Comparison of ENCODE assay signal across 14 cellular contexts in the genomic region with DNA sequence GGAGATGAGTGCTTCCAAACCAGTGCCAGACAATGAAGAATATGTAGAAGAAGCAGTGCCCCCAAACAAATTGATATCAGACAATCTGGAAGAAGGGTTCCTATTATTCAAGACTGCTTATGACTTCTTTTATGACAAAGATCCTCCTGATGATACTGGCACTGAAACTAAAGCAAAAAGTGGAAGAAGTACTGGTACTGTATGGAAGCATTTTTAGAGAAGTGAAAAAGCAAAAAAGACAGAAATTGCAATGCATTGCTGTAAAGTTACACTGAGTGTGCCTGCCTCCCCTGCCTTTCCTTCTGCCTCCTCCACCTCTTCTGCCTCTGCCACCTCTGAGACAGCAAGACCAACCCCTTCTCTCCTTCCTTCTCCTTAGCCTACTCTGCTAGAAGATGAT.
DNase-seq lines count a peak whose midpoint lies in the region; ATAC-seq lines count a peak whose summit lies in the region.
"Had no signal": no experiment of that assay in that cellular context is flagged by ENCODE, and none has a peak within 500 bp of the region (broad histone marks: within the 10 kb centered on the region; RNA-seq: fewer than 3 reads in every experiment).

No MANE protein-coding gene starts in this region.

- no peak overlapping the region for H3K4me3 Mint-ChIP-seq in naive B cell
- H3K4me3 Mint-ChIP-seq: GM23338 had no signal

- H3K9me3 Mint-ChIP-seq in naive B cell: peaks cover 0 to 7% (median 2%) of the 10 kb centered on the region in 7 donors

- H3K36me3 Mint-ChIP-seq in naive B cell: peaks cover 30 to 53% of the 10 kb centered on the region in 2 donors

- peak overlapping the region in 2 of 6 donors; percentile 10 to 79 for H3K27ac Mint-ChIP-seq in naive B cell
- H3K27ac Mint-ChIP-seq: GM23338 had no signal

- H3K4me1 Mint-ChIP-seq in naive B cell: peaks cover 23 to 46% (median 24%) of the 10 kb centered on the region in 3 donors

- no peaks in the 10 kb centered on the region for H3K27me3 Mint-ChIP-seq in naive B cell

- DNase-seq in naive B cell (peak; percentile 4), NCI-H82 treated with DMSO at 0.1 percent for 48 hours (lab: John Stamatoyannopoulos, UW; ENCODE audit: unreplicated experiment) (no peak), NCI-H748 (lab: John Stamatoyannopoulos, UW; ENCODE audit: unreplicated experiment) (no peak)
- DNase-seq in activated effector memory CD4-positive, alpha-beta T cell treated with anti-CD3 and anti-CD28 coated beads, Interleukin-2, amount 50 U/mL, for 16 hours: no peak
- DNase-seq: Caco-2; heart left ventricle; NCI-H2029 treated with DMSO at 0.1 percent for 48 hours; nucleus accumbens; stimulated activated CD4-positive, alpha-beta T cell treated with anti-CD3 and anti-CD28 coated beads, Interleukin-15, amount 100 ng/mL, for 24 hours; T1000 had no signal

- peak; percentile 66 for ATAC-seq in GM18907 (IDR thresholded peaks at IDR 0.05; ENCODE audit: unreplicated experiment)
- peak; percentile 64 for ATAC-seq in GM21723 (IDR thresholded peaks at IDR 0.05; ENCODE audit: unreplicated experiment)
- peak; percentile 82 for ATAC-seq in HG03378 (IDR thresholded peaks at IDR 0.05; ENCODE audit: unreplicated experiment)
- peak; percentile 53 to 79 for ATAC-seq in naive B cell (ENCODE audit: low read depth in 2 of 2)
- ATAC-seq: GM23338 had no signal
